ENCODE assay signal across 8 cellular contexts in the genomic region with DNA sequence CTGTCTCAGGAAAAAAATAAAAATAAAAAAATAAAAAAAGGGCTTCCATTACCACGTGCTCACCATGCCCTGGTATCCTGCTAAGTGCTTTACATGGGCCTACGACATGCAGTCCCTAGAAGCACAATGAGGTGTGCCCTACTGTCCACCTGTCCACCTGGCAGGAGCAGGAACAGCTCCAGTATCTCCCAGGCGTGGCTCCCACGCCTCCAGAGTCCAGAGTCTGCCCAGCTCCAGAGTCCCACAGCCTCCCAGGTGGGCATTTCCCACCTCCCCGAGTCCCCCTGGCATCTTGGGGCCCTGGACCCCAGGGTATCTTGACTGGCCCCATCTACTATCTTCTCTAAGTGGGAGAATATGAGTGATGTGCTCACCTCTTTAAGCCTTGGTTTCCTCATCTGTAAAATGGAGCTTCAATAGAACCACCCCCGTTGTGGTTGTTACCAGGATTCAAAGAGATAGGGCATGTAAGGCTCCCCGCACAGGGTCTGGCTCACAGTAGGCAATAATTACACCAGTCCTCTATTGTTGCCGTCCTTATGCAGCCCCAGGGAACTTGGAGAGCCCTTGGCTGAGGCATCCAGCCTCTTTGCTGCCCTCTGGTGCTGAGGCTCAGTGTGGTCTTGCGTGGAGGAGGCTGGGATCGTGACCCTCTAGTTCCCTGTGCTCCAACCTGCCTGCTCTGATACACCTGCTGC. TPM values are rescaled to one million over a fixed set of nuclear protein-coding genes. Genes with fewer than 3 reads are reported as not detected.
A peak's percentile ranks its signal among the peaks of the same experiment; 100 is the strongest.
DNase-seq lines count a peak whose midpoint lies in the region; ATAC-seq and TF ChIP-seq lines count a peak whose summit lies in the region.

No MANE protein-coding gene starts in this region.

- no peak for ATAC-seq in GM19328 (IDR thresholded peaks at IDR 0.05; ENCODE audit: unreplicated experiment)
- ATAC-seq in GM18861 (IDR thresholded peaks at IDR 0.05; ENCODE audit: unreplicated experiment): no peak
- ATAC-seq in HG03571 (IDR thresholded peaks at IDR 0.05; ENCODE audit: unreplicated experiment): no peak

- intact Hi-C loops in transverse colon (cut with DNase I; ENCODE audit: low total_unique reads): loop anchor here (5.0 kb wide), 1 partner anchor 262 kb away; a partner anchor contains a TSS

- H3K4me3 ChIP-seq in HFF-Myc (replicated peaks; ENCODE audit: low read depth, low read length) (no peak overlapping the region), foreskin fibroblast (ENCODE audit: low read depth in 1 of 2, low read length in 2 of 2) (no peak overlapping the region), transverse colon (no peak overlapping the region)

- no peaks in the 10 kb centered on the region for H3K9me3 ChIP-seq in transverse colon

- peaks cover 6% of the 10 kb centered on the region for H3K27me3 ChIP-seq in transverse colon

- in situ Hi-C loops in transverse colon (cut with MboI; ENCODE audit: low pct_ligation_motif_present in 1 of 4, low pct_unique_long_range_greater_than_20kb in 1 of 4, low sequenced_read_pairs in 3 of 4): loop anchor here in 1 of 4 donors (25.0 kb wide), 1 partner anchor 642 kb away; no protein-coding TSS in a partner anchor

- TF ChIP-seq POLR2A in transverse colon (IDR thresholded peaks at IDR 0.05): no peak

- H3K27ac ChIP-seq in transverse colon: no peak overlapping the region

- H3K36me3 ChIP-seq in transverse colon: no peaks in the 10 kb centered on the region

- DNase-seq in COLO668 (lab: John Stamatoyannopoulos, UW; ENCODE audit: unreplicated experiment) (peak; percentile 22), HFF-Myc (ENCODE audit: extremely low read depth, low read depth) (no peak), RPMI8226 (peak; percentile 66), foreskin fibroblast (peak; percentile 32 to 74), transverse colon (peak; percentile 18)

- TF ChIP-seq CTCF in HFF-Myc (IDR thresholded peaks at IDR 0.05; ENCODE audit: low read depth, low read length, missing control alignments) (peak; percentile 69), foreskin fibroblast (IDR thresholded peaks at IDR 0.05; ENCODE audit: low read depth, low read length) (peak; percentile 70), transverse colon (IDR thresholded peaks at IDR 0.05) (peak in 3 of 5 experiments; percentile 23 to 43 (median 38))

- H3K4me1 ChIP-seq in transverse colon: no peaks in the 10 kb centered on the region

- TF ChIP-seq EP300 in transverse colon (IDR thresholded peaks at IDR 0.05; ENCODE audit: low read depth): no peak

- 47% methylated on average over 8 of the region's 10 CpGs; no CpG with 5 or more reads in 1 of the 2 donors for WGBS in transverse colon (ENCODE audit: low coverage in 1 of 2), 2 donors

RNA-seq across cellular contexts. Expression of a gene that starts 8.9 kb away (rescaled TPM):
- total RNA-seq in transverse colon: 10 to 100 TPM; 11.5 to 31.0 (median 21.7) TPM

RNA-seq across cellular contexts. Expression of a gene that starts 34.1 kb away (rescaled TPM):
- total RNA-seq in transverse colon: not detected
